In genomic region chr17:47830991-47831933, GRCh38 we compare ENCODE assay signal across 8 cellular contexts. TPM values are rescaled to one million over a fixed set of nuclear protein-coding genes. Genes with fewer than 3 reads are reported as not detected.
A peak's percentile ranks its signal among the peaks of the same experiment; 100 is the strongest.
DNase-seq lines count a peak whose midpoint lies in the region; ATAC-seq and TF ChIP-seq lines count a peak whose summit lies in the region.

LRRC46 (plus strand) TSS chr17:47831670; CDS start chr17:47831990, 320 bp downstream.
MRPL10 (minus strand) TSS chr17:47831541; CDS start chr17:47831511, 30 bp downstream.

- H3K4me2 ChIP-seq in SK-N-SH, result peak within 1 kb of the TSS; percentile 97

- CTCF ChIA-PET in SK-N-SH (lab: Yijun Ruan, JAX), result interaction anchor here (0.6 to 22.8 kb wide), 14 partner anchors 9 to 187 kb away, joined by 3 to 573 read pairs (median 6); partner anchors contain the start of genes CDK5RAP3, OSBPL7, SCRN2 and SP6

- intact Hi-C loops in head of caudate nucleus (cut with DNase I) (no loop called here), thyroid gland (cut with DNase I) (no loop called here)

- H3K4me1 Mint-ChIP-seq in osteocyte (ENCODE audit: unreplicated experiment), result peaks cover 27% of the 10 kb centered on the region

- WGBS in SK-N-SH (ENCODE audit: low lambda C conversion rate), result under 1% methylated on average over 42 of the region's 42 CpGs
- WGBS in thyroid gland, 2 donors, result 0 to 1% methylated on average over 36 to 42 of the region's 42 CpGs

- H3K36me3 ChIP-seq in SK-N-SH (replicated peaks in 1 of 2; ENCODE audit: control insufficient read depth in 1 of 2, insufficient read depth in 2 of 2, low read length in 1 of 2), result peaks cover 26 to 27% of the 10 kb centered on the region in 2 experiments
- peaks cover 14 to 21% of the 10 kb centered on the region in 2 donors for H3K36me3 ChIP-seq in thyroid gland

- H3K4me1 ChIP-seq in SK-N-SH (ENCODE audit: control insufficient read depth in 1 of 2, insufficient read depth in 2 of 2, low read depth in 1 of 2, low read length in 1 of 2), result peaks cover 9 to 15% of the 10 kb centered on the region in 2 experiments; a peak in 2 of 4 replicates
- H3K4me1 ChIP-seq in thyroid gland, result peaks cover 11 to 16% of the 10 kb centered on the region in 2 donors

- H3K79me2 ChIP-seq in SK-N-SH (ENCODE audit: insufficient read depth), result peaks cover 33% of the 10 kb centered on the region

- peaks cover 11 to 15% of the 10 kb centered on the region in 2 donors for H3K36me3 Mint-ChIP-seq in activated naive CD4-positive, alpha-beta T cell treated with anti-CD3 and anti-CD28 coated beads, Interleukin-2, amount 50 U/mL, for 72 hours
- H3K36me3 Mint-ChIP-seq in osteocyte (ENCODE audit: unreplicated experiment), result peaks cover 17% of the 10 kb centered on the region

- DNase-seq in NCI-H1092 (lab: John Stamatoyannopoulos, UW) (peak; percentile 94), SK-N-SH (peak; percentile 100), head of caudate nucleus (peak; percentile 81 to 97 (median 92)), osteocyte (ENCODE audit: extremely low spot score, unreplicated experiment) (peak; percentile 98), thyroid gland (peak; percentile 92 to 93)
- DNase-seq in activated naive CD4-positive, alpha-beta T cell treated with anti-CD3 and anti-CD28 coated beads, Interleukin-2, amount 50 U/mL, for 72 hours (ENCODE audit: low spot score in 2 of 2), result peak; percentile 91 to 93

- H3K4me3 Mint-ChIP-seq in osteocyte (ENCODE audit: unreplicated experiment), result peak within 1 kb of the TSS; percentile 89

- H3K27me3 ChIP-seq in SK-N-SH (ENCODE audit: insufficient read depth) (no peaks in the 10 kb centered on the region), thyroid gland (no peaks in the 10 kb centered on the region)

- H3K4me3 ChIP-seq in SK-N-SH (ENCODE audit: low read depth in 2 of 2, low read length in 1 of 2) (peak within 1 kb of the TSS; percentile 77 to 93), thyroid gland (replicated peaks in 1 of 3) (peak within 1 kb of the TSS; percentile 36 to 83 (median 77))

- no peaks in the 10 kb centered on the region for H4K20me1 ChIP-seq in SK-N-SH (ENCODE audit: insufficient read depth)

- peak; percentile 75 for ATAC-seq in HG02588 (IDR thresholded peaks at IDR 0.05; ENCODE audit: unreplicated experiment)
- ATAC-seq in activated naive CD4-positive, alpha-beta T cell treated with anti-CD3 and anti-CD28 coated beads, Interleukin-2, amount 50 U/mL, for 72 hours, result peak; percentile 95 to 98

- TF ChIP-seq RAD21 in SK-N-SH (IDR thresholded peaks at IDR 0.05; ENCODE audit: low read length), result peak; percentile 28; the same call in 1 of the 2 replicates

- TF ChIP-seq CTCF in SK-N-SH (IDR thresholded peaks at IDR 0.05) (peak; percentile 77), osteocyte (IDR thresholded peaks at IDR 0.05) (peak; percentile 47), thyroid gland (IDR thresholded peaks at IDR 0.05) (peak in 1 of 6 experiments; percentile 26)

- H3K27ac Mint-ChIP-seq in activated naive CD4-positive, alpha-beta T cell treated with anti-CD3 and anti-CD28 coated beads, Interleukin-2, amount 50 U/mL, for 72 hours, result peak within 1 kb of the TSS; percentile 89
- peak within 1 kb of the TSS; percentile 90 for H3K27ac Mint-ChIP-seq in osteocyte (ENCODE audit: unreplicated experiment)

- peak; percentile 96 for TF ChIP-seq POLR2A in GM10847 (IDR thresholded peaks at IDR 0.05; ENCODE audit: extremely low read depth, insufficient read length)
- peak in 1 of 2 donors; percentile 77 for TF ChIP-seq POLR2A in thyroid gland (IDR thresholded peaks at IDR 0.05)

- peaks cover 14% of the 10 kb centered on the region for H3F3A ChIP-seq in SK-N-SH (replicated peaks; ENCODE audit: insufficient read depth)

- H2AFZ ChIP-seq in SK-N-SH (ENCODE audit: low read depth), result peak within 1 kb of the TSS; percentile 89

- H3K27me3 Mint-ChIP-seq in osteocyte (ENCODE audit: unreplicated experiment), result no peaks in the 10 kb centered on the region

- H3K27ac ChIP-seq in SK-N-SH (ENCODE audit: low read depth in 2 of 2, low read length in 1 of 2), result peak within 1 kb of the TSS; percentile 76 to 88
- peak within 1 kb of the TSS in 1 of 3 donors; percentile 57 for H3K27ac ChIP-seq in thyroid gland

- peak within 1 kb of the TSS; percentile 75 for H3K9ac ChIP-seq in SK-N-SH

- TF ChIP-seq EP300 in SK-N-SH (IDR thresholded peaks at IDR 0.05; ENCODE audit: borderline replicate concordance in 1 of 2, low read depth in 1 of 2, low read length in 1 of 2), result peak in 1 of 2 experiments; percentile 2; a peak in 1 of 4 replicates

- no peaks in the 10 kb centered on the region for H3K9me2 ChIP-seq in SK-N-SH

- no peaks in the 10 kb centered on the region for H3K9me3 Mint-ChIP-seq in activated naive CD4-positive, alpha-beta T cell treated with anti-CD3 and anti-CD28 coated beads, Interleukin-2, amount 50 U/mL, for 72 hours
- no peaks in the 10 kb centered on the region for H3K9me3 Mint-ChIP-seq in osteocyte (ENCODE audit: unreplicated experiment)

- POLR2A ChIA-PET in SK-N-SH (lab: Yijun Ruan, JAX), result interaction anchor here (0.6 to 1.7 kb wide), 9 partner anchors 8 to 98 kb away, joined by 3 to 28 read pairs (median 3); partner anchors contain the start of genes OSBPL7, SCRN2, SP2 and TBX21

- H3K9me3 ChIP-seq in SK-N-SH, result no peaks in the 10 kb centered on the region
- no peaks in the 10 kb centered on the region for H3K9me3 ChIP-seq in thyroid gland

TF ChIP-seq in SK-N-SH, 30 proteins besides CTCF, POLR2A, EP300 and RAD21 (continues in another document):
- peak; percentile 80; the same call in 1 of the 2 replicates for TF ChIP-seq ZBTB33 (IDR thresholded peaks at IDR 0.05; ENCODE audit: borderline replicate concordance, low read depth)
- TF ChIP-seq SMC3 (IDR thresholded peaks at IDR 0.05; ENCODE audit: low read depth, low read length), result no peak
- TF ChIP-seq POLR2AphosphoS5 (IDR thresholded peaks at IDR 0.05; ENCODE audit: low read depth, low read length), result peak; percentile 99
- no peak for TF ChIP-seq MEF2A (IDR thresholded peaks at IDR 0.05; ENCODE audit: borderline replicate concordance, low read depth)
- peak; percentile 79 for TF ChIP-seq MAX (IDR thresholded peaks at IDR 0.05; ENCODE audit: low read depth)
- no peak; the same call in 1 of the 2 replicates for TF ChIP-seq RCOR1 (IDR thresholded peaks at IDR 0.05; ENCODE audit: low read length)
- TF ChIP-seq TEAD4 (IDR thresholded peaks at IDR 0.05; ENCODE audit: borderline replicate concordance, insufficient read depth), result no peak
- peak; percentile 77 for TF ChIP-seq CHD2 (IDR thresholded peaks at IDR 0.05; ENCODE audit: low read length, partially characterized antibody)
- TF ChIP-seq FOSL2 (IDR thresholded peaks at IDR 0.05; ENCODE audit: borderline replicate concordance, low read depth), result no peak
- TF ChIP-seq FOXJ3 (CRISPR knock-in tag; IDR thresholded peaks at IDR 0.05), result no peak; the same call in 1 of the 2 replicates
- peak; percentile 94 for TF ChIP-seq GABPA (IDR thresholded peaks at IDR 0.05; ENCODE audit: low read depth)
- TF ChIP-seq JUND (IDR thresholded peaks at IDR 0.05), result no peak
- no peak for TF ChIP-seq IRF3 (IDR thresholded peaks at IDR 0.05; ENCODE audit: low read depth, low read length)
- no peak for TF ChIP-seq EZH2phosphoT487 (IDR thresholded peaks at IDR 0.05; ENCODE audit: borderline replicate concordance, low read depth)
- TF ChIP-seq GATA2 (CRISPR knock-in tag; IDR thresholded peaks at IDR 0.05), result no peak
- peak; percentile 68 for TF ChIP-seq NFIC (IDR thresholded peaks at IDR 0.05; ENCODE audit: borderline replicate concordance)
- peak; percentile 96 for TF ChIP-seq YY1 (IDR thresholded peaks at IDR 0.05; ENCODE audit: low read depth)
- 0 out of 2 replicates have a peak, but pooled peaks have one; percentile 50 for TF ChIP-seq TCF12 (IDR thresholded peaks at IDR 0.05)

RNA-seq across cellular contexts. Expression of gene LRRC46, which starts in this region (rescaled TPM):
- polyA plus RNA-seq in SK-N-SH (2012; rRNA removed), result 1.6 and 1.8 TPM in 2 replicates
- 0.86 and 0.89 TPM in 2 replicates for polyA plus RNA-seq in SK-N-SH (2012; cell fraction: cytosol; rRNA removed)
- 4.2 and 4.8 TPM in 2 replicates for polyA plus RNA-seq in SK-N-SH (2012; cell fraction: nucleus; rRNA removed)
- total RNA-seq in activated naive CD4-positive, alpha-beta T cell treated with anti-CD3 and anti-CD28 coated beads, Interleukin-2, amount 50 U/mL, for 72 hours, result under 1 TPM; 0.46 to 0.60 TPM
- total RNA-seq in osteocyte (0.54 and 0.84 TPM in 2 replicates), thyroid gland (1 to 10 TPM in 2 of 4 donors, under 1 TPM in 1, not detected in 1; 0.44 to 3.2 (median 2.0) TPM)

RNA-seq across cellular contexts. Expression of gene MRPL10, which starts in this region (rescaled TPM):
- 133 and 136 TPM in 2 replicates for polyA plus RNA-seq in SK-N-SH (2012; rRNA removed)
- polyA plus RNA-seq in SK-N-SH (2012; cell fraction: cytosol; rRNA removed), result 87.3 and 111 TPM in 2 replicates
- polyA plus RNA-seq in SK-N-SH (2012; cell fraction: nucleus; rRNA removed), result 85.4 and 108 TPM in 2 replicates
- total RNA-seq in activated naive CD4-positive, alpha-beta T cell treated with anti-CD3 and anti-CD28 coated beads, Interleukin-2, amount 50 U/mL, for 72 hours, result 10 to 100 TPM; 68.7 to 84.1 TPM
- total RNA-seq in osteocyte, result 41.0 and 41.8 TPM in 2 replicates
- 10 to 100 TPM; 36.1 to 51.9 (median 39.1) TPM for total RNA-seq in thyroid gland
